18 cellular contexts compared by ENCODE assay signal in genomic region chr1:44839561-44839960, GRCh38. TPM values are rescaled to one million over a fixed set of nuclear protein-coding genes. Genes with fewer than 3 reads are reported as not detected.
DNase-seq lines count a peak whose midpoint lies in the region; ATAC-seq and TF ChIP-seq lines count a peak whose summit lies in the region.
"Had no signal": no experiment of that assay in that cellular context is flagged by ENCODE, and none has a peak within 500 bp of the region (broad histone marks: within the 10 kb centered on the region; RNA-seq: fewer than 3 reads in every experiment).

No MANE protein-coding gene starts in this region.

- TF ChIP-seq CTCF in glutamatergic neuron (IDR thresholded peaks at IDR 0.05; ENCODE audit: partially characterized antibody, unreplicated experiment) (no peak), parathyroid adenoma (IDR thresholded peaks at IDR 0.05) (no peak)

- no peak overlapping the region for H3K27ac ChIP-seq in parathyroid adenoma

- H3K27me3 Mint-ChIP-seq in glutamatergic neuron (ENCODE audit: unreplicated experiment): peaks cover 2% of the 10 kb centered on the region

- H3K4me1 Mint-ChIP-seq in glutamatergic neuron (ENCODE audit: low read depth, unreplicated experiment): peaks cover 18% of the 10 kb centered on the region

- H3K9me3 ChIP-seq in parathyroid adenoma (ENCODE audit: control insufficient read depth, low read length): no peaks in the 10 kb centered on the region

- peak overlapping the region; percentile 52 for H3K4me2 ChIP-seq in parathyroid adenoma (ENCODE audit: low read length)

- peak overlapping the region; percentile 86 for H3K27ac Mint-ChIP-seq in glutamatergic neuron (ENCODE audit: unreplicated experiment)
- H3K27ac Mint-ChIP-seq: CD14-positive monocyte had no signal

- H3K9ac ChIP-seq in parathyroid adenoma: no peak overlapping the region

- DNase-seq in DMS 273 treated with DMSO at 0.1 percent for 48 hours (lab: John Stamatoyannopoulos, UW) (peak; percentile 54), NCI-H1694 (lab: John Stamatoyannopoulos, UW) (peak; percentile 11), glutamatergic neuron (no peak), cerebellum (ENCODE audit: low spot score) (no peak), SIG-M5 (lab: John Stamatoyannopoulos, UW) (no peak)
- DNase-seq: ACHN, HCEC 1CT, KBM-7, NCI-H1105 treated with DMSO at 0.1 percent for 48 hours, NCI-H2029, NCI-H446, NCI-H526 treated with DMSO at 0.1 percent for 48 hours, OCI-M1, SHP77 had no signal

- ATAC-seq in HG02610 (IDR thresholded peaks at IDR 0.05; ENCODE audit: unreplicated experiment): no peak
- no peak for ATAC-seq in HG02973 (IDR thresholded peaks at IDR 0.05; ENCODE audit: unreplicated experiment)

- peaks cover 5% of the 10 kb centered on the region for H3K36me3 Mint-ChIP-seq in glutamatergic neuron (ENCODE audit: unreplicated experiment)

- H3K9me3 Mint-ChIP-seq in glutamatergic neuron (ENCODE audit: unreplicated experiment): peaks cover 9% of the 10 kb centered on the region

- H3K4me1 ChIP-seq in parathyroid adenoma: no peaks in the 10 kb centered on the region

- no peaks in the 10 kb centered on the region for H3K36me3 ChIP-seq in parathyroid adenoma (ENCODE audit: control insufficient read depth, insufficient read depth, low read length)

- no peaks in the 10 kb centered on the region for H3K27me3 ChIP-seq in parathyroid adenoma (ENCODE audit: control insufficient read depth, insufficient read depth, low read length)

- no peaks in the 10 kb centered on the region for H3K79me2 ChIP-seq in parathyroid adenoma

- no peak overlapping the region for H2AFZ ChIP-seq in parathyroid adenoma

- peak overlapping the region; percentile 8 for H3K4me3 ChIP-seq in parathyroid adenoma (ENCODE audit: low read depth, low read length)

- peak overlapping the region; percentile 14 for H3K4me3 Mint-ChIP-seq in glutamatergic neuron (ENCODE audit: unreplicated experiment)
- H3K4me3 Mint-ChIP-seq: CD14-positive monocyte had no signal

RNA-seq across cellular contexts. Expression of gene PTCH2, which starts 3.5 kb away (rescaled TPM):
- total RNA-seq in glutamatergic neuron (ENCODE audit: unreplicated experiment) (20.3 TPM), cerebellum (2.4 TPM)

RNA-seq across cellular contexts. Expression of gene BTBD19, which starts 31.2 kb away (rescaled TPM):
- total RNA-seq in glutamatergic neuron (ENCODE audit: unreplicated experiment) (5.9 TPM), cerebellum (2.4 TPM)

RNA-seq across cellular contexts. Expression of gene DYNLT4, which starts 32.4 kb away (rescaled TPM):
- total RNA-seq in glutamatergic neuron (ENCODE audit: unreplicated experiment) (not detected), cerebellum (not detected)

RNA-seq across cellular contexts. Expression of gene PLK3, which starts 39.4 kb away (rescaled TPM):
- total RNA-seq in glutamatergic neuron (ENCODE audit: unreplicated experiment) (89.3 TPM), cerebellum (14.3 TPM)

RNA-seq across cellular contexts. Expression of gene BEST4, which starts 51.6 kb away (rescaled TPM):
- 0.88 TPM for total RNA-seq in glutamatergic neuron (ENCODE audit: unreplicated experiment)
- total RNA-seq in cerebellum: 0.27 TPM

Comparison
In these comparisons a context has a peak if more than half of its experiments do, and no peak if none do; other contexts are left out.
1. DNase-seq: peak in DMS 273 treated with DMSO at 0.1 percent for 48 hours (single experiment) and NCI-H1694 (single experiment); none in glutamatergic neuron (single experiment), cerebellum (single experiment) and SIG-M5 (single experiment).